ENCODE assay signal across 1 cellular context in the genomic region with DNA sequence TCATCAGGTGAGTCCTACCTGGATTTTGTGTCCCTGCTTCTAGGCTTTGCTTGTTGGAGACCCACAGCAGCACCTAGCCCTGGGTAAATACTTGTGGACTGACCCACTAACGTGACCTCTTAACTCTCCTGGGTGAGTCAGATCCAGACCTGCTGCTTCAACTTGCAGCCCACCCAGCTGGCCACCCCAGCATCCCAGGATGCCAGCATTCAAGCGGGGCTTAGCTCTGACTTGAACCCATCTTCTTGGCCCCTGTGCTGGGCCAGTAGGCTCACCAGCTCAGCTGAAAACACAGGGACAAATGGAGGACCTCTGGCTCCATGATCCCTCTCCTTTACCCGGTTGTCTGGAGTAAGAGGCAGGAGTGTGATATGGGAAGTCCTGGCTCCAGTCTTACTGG.
TF ChIP-seq lines count a peak whose summit lies in the region.

No MANE protein-coding gene starts in this region.

TF ChIP-seq in H1, 55 proteins besides CTCF, POLR2A, EP300 and RAD21:
- TF ChIP-seq POU5F1 (IDR thresholded peaks at IDR 0.05; ENCODE audit: low read depth, low read length), result no peak
- TF ChIP-seq CHD1 (IDR thresholded peaks at IDR 0.05; ENCODE audit: low read depth, low read length), result no peak
- TF ChIP-seq, protein P1, sequence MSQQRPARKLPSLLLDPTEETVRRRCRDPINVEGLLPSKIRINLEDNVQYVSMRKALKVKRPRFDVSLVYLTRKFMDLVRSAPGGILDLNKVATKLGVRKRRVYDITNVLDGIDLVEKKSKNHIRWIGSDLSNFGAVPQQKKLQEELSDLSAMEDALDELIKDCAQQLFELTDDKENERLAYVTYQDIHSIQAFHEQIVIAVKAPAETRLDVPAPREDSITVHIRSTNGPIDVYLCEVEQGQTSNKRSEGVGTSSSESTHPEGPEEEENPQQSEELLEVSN (IDR thresholded peaks at IDR 0.05), result no peak
